Comparison of ENCODE assay signal across 18 cellular contexts in genomic region chr14:22780105-22780679, GRCh38. TPM values are rescaled to one million over a fixed set of nuclear protein-coding genes. Genes with fewer than 3 reads are reported as not detected.
A peak's percentile ranks its signal among the peaks of the same experiment; 100 is the strongest.
DNase-seq lines count a peak whose midpoint lies in the region; ATAC-seq, FAIRE-seq and TF ChIP-seq lines count a peak whose summit lies in the region.
"Had no signal": no experiment of that assay in that cellular context is flagged by ENCODE, and none has a peak within 500 bp of the region (broad histone marks: within the 10 kb centered on the region; RNA-seq: fewer than 3 reads in every experiment).

No MANE protein-coding gene starts in this region.

- H3K23me2 ChIP-seq in H1 (ENCODE audit: low read depth, low read length) = no peaks in the 10 kb centered on the region

- H3K27me3 ChIP-seq in right atrium auricular region = no peaks in the 10 kb centered on the region
- no peaks in the 10 kb centered on the region for H3K27me3 ChIP-seq in H1 (replicated peaks in 1 of 4; ENCODE audit: control insufficient read depth in 3 of 4, extremely low read depth in 1 of 4, insufficient read depth in 3 of 4, low read length in 3 of 4)
- H3K27me3 ChIP-seq in mesendoderm (ENCODE audit: insufficient read depth, low read length, poor library complexity) = no peaks in the 10 kb centered on the region
- H3K27me3 ChIP-seq in ovary = no peaks in the 10 kb centered on the region
- H3K27me3 ChIP-seq in transverse colon = no peaks in the 10 kb centered on the region
- H3K27me3 ChIP-seq: upper lobe of right lung had no signal

- H2BK120ac ChIP-seq in H1 (replicated peaks; ENCODE audit: low read depth, low read length) (no peak overlapping the region), mesendoderm (ENCODE audit: low read depth, low read length) (no peak overlapping the region)

- H2BK5ac ChIP-seq in H1 (ENCODE audit: low read depth, low read length) (no peak overlapping the region), mesendoderm (ENCODE audit: low read length) (no peak overlapping the region)

- no peak overlapping the region for H3K9ac ChIP-seq in H1 (replicated peaks in 1 of 4; ENCODE audit: extremely low read depth in 1 of 4, low read depth in 3 of 4, low read length in 3 of 4)
- no peak overlapping the region for H3K9ac ChIP-seq in mesendoderm (ENCODE audit: low read length)

- no peak for TF ChIP-seq POLR2A in H1 (IDR thresholded peaks at IDR 0.05; ENCODE audit: control extremely low read depth in 1 of 2, low read depth in 2 of 2, low read length in 2 of 2)
- TF ChIP-seq POLR2A in ovary (IDR thresholded peaks at IDR 0.05) = no peak
- no peak for TF ChIP-seq POLR2A in transverse colon (IDR thresholded peaks at IDR 0.05)

- no peak overlapping the region for H4K8ac ChIP-seq in H1 (ENCODE audit: extremely low read depth, insufficient read depth, low read length)
- no peak overlapping the region for H4K8ac ChIP-seq in mesendoderm (ENCODE audit: low read depth, low read length)

- H4K20me1 ChIP-seq in H1 (replicated peaks in 1 of 2; ENCODE audit: control insufficient read depth in 1 of 2, insufficient read depth in 2 of 2, low read length in 2 of 2) = no peaks in the 10 kb centered on the region

- no peak overlapping the region for H3K14ac ChIP-seq in H1 (ENCODE audit: insufficient read length)

- H3K23ac ChIP-seq in H1 (ENCODE audit: insufficient read length) (no peak overlapping the region), mesendoderm (ENCODE audit: low read length) (no peak overlapping the region)

- H3K79me1 ChIP-seq in H1 (ENCODE audit: low read depth, low read length) = no peaks in the 10 kb centered on the region
- H3K79me1 ChIP-seq in mesendoderm (ENCODE audit: low read length) = no peaks in the 10 kb centered on the region

- H3K18ac ChIP-seq in H1 (ENCODE audit: extremely low read depth, low read length) (no peak overlapping the region), mesendoderm (ENCODE audit: low read length) (no peak overlapping the region)

- intact Hi-C loops in Right ventricle myocardium superior (cut with DNase I) = no loop called here
- intact Hi-C loops in ovary (cut with DNase I) = no loop called here
- intact Hi-C loops in transverse colon (cut with DNase I; ENCODE audit: low total_unique reads) = no loop called here

- no peak overlapping the region for H3K4me2 ChIP-seq in H1 (ENCODE audit: insufficient read depth in 1 of 2, low read depth in 2 of 2, low read length in 2 of 2)
- H3K4me2 ChIP-seq in mesendoderm (ENCODE audit: low read length) = no peak overlapping the region

- 84% methylated on average over 2 of the region's 2 CpGs; no CpG with 5 or more reads in 1 of the 2 experiments for WGBS in H1 (ENCODE audit: extremely low coverage in 1 of 2, insufficient coverage in 1 of 2, insufficient read length in 1 of 2, insufficient replicate concordance in 2 of 2, low coverage in 1 of 2, low lambda C conversion rate in 2 of 2, missing lambda C conversion rate in 1 of 2), 2 experiments
- no CpG with 5 or more reads among the region's 2 CpGs for WGBS in mesendoderm (ENCODE audit: extremely low coverage, insufficient coverage, low lambda C conversion rate)
- WGBS in ovary, 3 donors = 38 to 46% (median 39%) methylated on average over 2 of the region's 2 CpGs
- WGBS in transverse colon (ENCODE audit: low coverage in 1 of 2), 2 donors = 43 to 86% methylated on average over 1 to 2 of the region's 2 CpGs

- H4K5ac ChIP-seq in H1 (ENCODE audit: insufficient read length, low read depth, low read length) (no peak overlapping the region), mesendoderm (ENCODE audit: low read length) (no peak overlapping the region)

- H3K4ac ChIP-seq in H1 (replicated peaks; ENCODE audit: insufficient read length, low read depth, low read length) (no peak overlapping the region), mesendoderm (ENCODE audit: low read depth, low read length) (no peak overlapping the region)

- no peak overlapping the region for H2AK5ac ChIP-seq in H1 (ENCODE audit: low read depth, low read length)
- no peak overlapping the region for H2AK5ac ChIP-seq in mesendoderm (ENCODE audit: low read length)

- H3K27ac ChIP-seq in right atrium auricular region (no peak overlapping the region), H1 (ENCODE audit: low read depth, low read length) (no peak overlapping the region), mesendoderm (ENCODE audit: low read depth, low read length) (no peak overlapping the region), ovary (no peak overlapping the region), transverse colon (no peak overlapping the region)
- H3K27ac ChIP-seq: upper lobe of right lung had no signal

- H2BK15ac ChIP-seq in H1 (ENCODE audit: low read length) = 0 out of 2 replicates have a peak overlapping the region, but pooled peaks have one; percentile 83
- H2BK15ac ChIP-seq in mesendoderm (replicated peaks; ENCODE audit: low read depth) = no peak overlapping the region

- CTCF ChIA-PET in H1 (lab: Charles Lee; ENCODE audit: partially characterized antibody) = interaction anchor here (0.8 to 3.0 kb wide), 9 partner anchors 14 to 220 kb away, joined by 3 to 13 read pairs (median 5); partner anchors contain the start of gene MRPL52

- H3K36me3 ChIP-seq in right atrium auricular region = no peaks in the 10 kb centered on the region
- H3K36me3 ChIP-seq in H1 (ENCODE audit: control insufficient read depth in 2 of 4, insufficient read depth in 4 of 4, low read length in 3 of 4) = no peaks in the 10 kb centered on the region
- no peaks in the 10 kb centered on the region for H3K36me3 ChIP-seq in mesendoderm (ENCODE audit: control insufficient read depth, insufficient read depth, low read length)
- no peaks in the 10 kb centered on the region for H3K36me3 ChIP-seq in ovary
- H3K36me3 ChIP-seq in transverse colon = peaks cover 0 to 4% (median 0%) of the 10 kb centered on the region in 4 donors
- H3K36me3 ChIP-seq: HAP-1, upper lobe of right lung had no signal

- in situ Hi-C loops in transverse colon (cut with MboI; ENCODE audit: low pct_ligation_motif_present in 1 of 4, low pct_unique_long_range_greater_than_20kb in 1 of 4, low sequenced_read_pairs in 3 of 4) = no loop called here

- POLR2A ChIA-PET in H1 (lab: Charles Lee; ENCODE audit: partially characterized antibody) = interaction anchor here (0.6 to 0.9 kb wide), 2 partner anchors 57 to 194 kb away, joined by 3 read pairs; no protein-coding TSS in a partner anchor

- TF ChIP-seq EP300 in H1 (IDR thresholded peaks at IDR 0.05; ENCODE audit: borderline replicate concordance in 1 of 2, low read depth in 2 of 2, low read length in 2 of 2) (no peak), ovary (IDR thresholded peaks at IDR 0.05) (no peak), transverse colon (IDR thresholded peaks at IDR 0.05; ENCODE audit: low read depth) (no peak)

- H3K4me1 ChIP-seq in right atrium auricular region = no peaks in the 10 kb centered on the region
- no peaks in the 10 kb centered on the region; a peak in 1 of 7 replicates for H3K4me1 ChIP-seq in H1 (replicated peaks in 1 of 4; ENCODE audit: control insufficient read depth in 3 of 4, insufficient read depth in 4 of 4, low read length in 3 of 4)
- no peaks in the 10 kb centered on the region for H3K4me1 ChIP-seq in mesendoderm (ENCODE audit: control insufficient read depth, low read depth, low read length)
- no peaks in the 10 kb centered on the region for H3K4me1 ChIP-seq in ovary (ENCODE audit: insufficient read depth)
- H3K4me1 ChIP-seq in transverse colon = no peaks in the 10 kb centered on the region
- H3K4me1 ChIP-seq: HAP-1 had no signal

- no peaks in the 10 kb centered on the region for H3K9me3 ChIP-seq in right atrium auricular region
- no peaks in the 10 kb centered on the region for H3K9me3 ChIP-seq in H1 (ENCODE audit: insufficient read depth in 2 of 2, low read depth in 1 of 2, low read length in 1 of 2)
- no peaks in the 10 kb centered on the region for H3K9me3 ChIP-seq in ovary
- no peaks in the 10 kb centered on the region for H3K9me3 ChIP-seq in transverse colon
- H3K9me3 ChIP-seq: HAP-1, upper lobe of right lung had no signal

- TF ChIP-seq CTCF in right atrium auricular region (IDR thresholded peaks at IDR 0.05) (no peak), H1 (IDR thresholded peaks at IDR 0.05; ENCODE audit: control extremely low read depth in 1 of 3, insufficient read depth in 1 of 3, low read depth in 1 of 3, low read length in 3 of 3) (no peak), ovary (IDR thresholded peaks at IDR 0.05) (no peak), transverse colon (IDR thresholded peaks at IDR 0.05) (no peak)

- no peak for TF ChIP-seq RAD21 in H1 (IDR thresholded peaks at IDR 0.05 in 1 of 2, conservative IDR thresholded peaks at IDR 0.05 in 1 of 2; ENCODE audit: low read depth in 2 of 2, low read length in 2 of 2)

- H2BK20ac ChIP-seq in H1 (ENCODE audit: low read length) = no peak overlapping the region

- FAIRE-seq in H1 (lab: Jason Lieb, UNC) = no peak
- FAIRE-seq: islet of Langerhans had no signal

- H2AFZ ChIP-seq in H1 (ENCODE audit: low read length) = no peak overlapping the region

- no peak overlapping the region for H4K91ac ChIP-seq in H1 (replicated peaks; ENCODE audit: insufficient read length, low read length)

- no peak overlapping the region for H2BK12ac ChIP-seq in H1 (ENCODE audit: low read depth, low read length)

- peak; percentile 26 for ATAC-seq in Right ventricle myocardium superior (ENCODE audit: poor library complexity)
- ATAC-seq: SK-N-SH treated with all-trans-retinoic acid at 6 μM for 48 hours had no signal

- no peak for DNase-seq in Right ventricle myocardium superior
- no peak for DNase-seq in right atrium auricular region (ENCODE audit: low spot score)
- DNase-seq in H1 (ENCODE audit: low read depth in 1 of 2, low spot score in 2 of 2) = no peak
- peak; percentile 31 for DNase-seq in mesendoderm
- no peak for DNase-seq in CD1c-positive myeloid dendritic cell (ENCODE audit: extremely low spot score)
- no peak for DNase-seq in ovary
- no peak for DNase-seq in NCI-H2171 (lab: John Stamatoyannopoulos, UW)
- DNase-seq in transverse colon = no peak
- DNase-seq: activated effector memory CD4-positive, alpha-beta T cell treated with anti-CD3 and anti-CD28 coated beads, Interleukin-2, amount 50 U/mL, for 16 hours; effector memory CD4-positive, alpha-beta T cell; KBM-7; NCI-H1417; right cardiac atrium; stimulated activated CD4-positive, alpha-beta T cell treated with anti-CD3 and anti-CD28 coated beads, Interleukin-4, amount 100 ng/mL, for 1 hour; upper lobe of right lung had no signal

- H3K56ac ChIP-seq in H1 (replicated peaks; ENCODE audit: insufficient read length, low read depth, low read length) (no peak overlapping the region), mesendoderm (ENCODE audit: low read length) (peak overlapping the region; percentile 4)

- H3K4me3 ChIP-seq in right atrium auricular region (no peak overlapping the region), H1 (ENCODE audit: extremely low read depth in 1 of 4, insufficient read depth in 2 of 4, low read depth in 3 of 4, low read length in 4 of 4) (no peak overlapping the region), mesendoderm (ENCODE audit: low read length) (no peak overlapping the region), ovary (no peak overlapping the region), transverse colon (no peak overlapping the region)
- H3K4me3 ChIP-seq: HAP-1, upper lobe of right lung had no signal

- H3K79me2 ChIP-seq in H1 (ENCODE audit: control insufficient read depth in 1 of 2, insufficient read depth in 2 of 2, low read length in 2 of 2) = no peaks in the 10 kb centered on the region
- no peaks in the 10 kb centered on the region for H3K79me2 ChIP-seq in mesendoderm (ENCODE audit: control insufficient read depth, insufficient read depth, low read length)

RNA-seq across cellular contexts. Expression of gene OXA1L, which starts 13.7 kb away (rescaled TPM):
- 164 TPM for total RNA-seq in Right ventricle myocardium superior
- total RNA-seq in right atrium auricular region = 10 to 100 TPM; 93.0 to 96.1 TPM
- 125 and 129 TPM in 2 replicates for total RNA-seq in H1 (2021; fragmentation: NEBNext Ultra II Directional; extraction: Animal tissue kit (Norgen Biotek cat#: 25700))
- polyA plus RNA-seq in H1 (2011; rRNA removed) = 163 and 199 TPM in 2 replicates
- polyA plus RNA-seq in H1 (2011; cell fraction: cytosol; rRNA removed) = 161 TPM
- 338 TPM for polyA plus RNA-seq in H1 (2011; cell fraction: nucleus; rRNA removed)
- polyA plus RNA-seq in H1 (2012, experiment 1 of 2) = 139 to 155 TPM (median 146 TPM) in 4 replicates
- 85.9 TPM for polyA plus RNA-seq in H1 (2012, experiment 2 of 2)
- 149 TPM for polyA plus RNA-seq in H1 (2013, experiment 1 of 2)
- polyA plus RNA-seq in H1 (2013, experiment 2 of 2) = 147 TPM
- polyA minus RNA-seq in H1 (2011; rRNA and poly(A)+ RNA removed) = 144 and 170 TPM in 2 replicates
- polyA minus RNA-seq in H1 (2011; cell fraction: cytosol; rRNA and poly(A)+ RNA removed) = 97.9 TPM
- polyA minus RNA-seq in H1 (2011; cell fraction: nucleus; rRNA and poly(A)+ RNA removed) = 107 TPM
- polyA plus RNA-seq in mesendoderm (2013, experiment 1 of 2) = 117 TPM
- polyA plus RNA-seq in mesendoderm (2013, experiment 2 of 2) = 118 TPM
- 10 to 100 TPM; 52.7 to 99.3 (median 83.8) TPM for total RNA-seq in ovary
- 100 to 1,000 TPM in 1 of 2 donors, 10 to 100 TPM in 1; 96.9 to 199 TPM for polyA plus RNA-seq in ovary
- total RNA-seq in transverse colon = 100 to 1,000 TPM in 3 of 4 donors, 10 to 100 TPM in 1; 65.9 to 132 (median 106) TPM

RNA-seq across cellular contexts. Expression of gene SLC7A7, which starts 35.0 kb away (rescaled TPM):
- total RNA-seq in Right ventricle myocardium superior (4.6 TPM), right atrium auricular region (10 to 100 TPM in 1 of 2 donors, 1 to 10 TPM in 1; 9.9 to 28.5 TPM), ovary (10 to 100 TPM in 1 of 7 donors, 1 to 10 TPM in 5, under 1 TPM in 1; 0.91 to 25.0 (median 5.1) TPM), transverse colon (10 to 100 TPM in 3 of 4 donors, under 1 TPM in 1; 1.00 to 67.0 (median 33.6) TPM)
- 5.8 and 6.3 TPM in 2 replicates for total RNA-seq in H1 (2021; fragmentation: NEBNext Ultra II Directional; extraction: Animal tissue kit (Norgen Biotek cat#: 25700))
- polyA plus RNA-seq in H1 (2011; rRNA removed) (14.9 and 15.0 TPM in 2 replicates), ovary (10 to 100 TPM in 1 of 2 donors, 1 to 10 TPM in 1; 3.2 to 23.2 TPM)
- 10.3 TPM for polyA plus RNA-seq in H1 (2011; cell fraction: cytosol; rRNA removed)
- polyA plus RNA-seq in H1 (2011; cell fraction: nucleus; rRNA removed) = 8.1 TPM
- polyA plus RNA-seq in H1 (2012, experiment 1 of 2) = 5.0 to 6.8 TPM (median 5.6 TPM) in 4 replicates
- polyA plus RNA-seq in H1 (2012, experiment 2 of 2) = 4.1 TPM
- polyA plus RNA-seq in H1 (2013, experiment 1 of 2) = 7.1 TPM
- 7.1 TPM for polyA plus RNA-seq in H1 (2013, experiment 2 of 2)
- polyA minus RNA-seq in H1 (2011; rRNA and poly(A)+ RNA removed) = 11.7 and 13.5 TPM in 2 replicates
- 3.2 TPM for polyA minus RNA-seq in H1 (2011; cell fraction: cytosol; rRNA and poly(A)+ RNA removed)
- 5.0 TPM for polyA minus RNA-seq in H1 (2011; cell fraction: nucleus; rRNA and poly(A)+ RNA removed)
- 8.9 TPM for polyA plus RNA-seq in mesendoderm (2013, experiment 1 of 2)
- polyA plus RNA-seq in mesendoderm (2013, experiment 2 of 2) = 8.0 TPM

RNA-seq across cellular contexts. Expression of gene MRPL52, which starts 49.5 kb away (rescaled TPM):
- 110 TPM for total RNA-seq in Right ventricle myocardium superior
- 100 to 1,000 TPM in 1 of 2 donors, 10 to 100 TPM in 1; 59.4 to 168 TPM for total RNA-seq in right atrium auricular region
- total RNA-seq in H1 (2021; fragmentation: NEBNext Ultra II Directional; extraction: Animal tissue kit (Norgen Biotek cat#: 25700)) = 172 and 176 TPM in 2 replicates
- 70.5 and 109 TPM in 2 replicates for polyA plus RNA-seq in H1 (2011; rRNA removed)
- 108 TPM for polyA plus RNA-seq in H1 (2011; cell fraction: cytosol; rRNA removed)
- polyA plus RNA-seq in H1 (2011; cell fraction: nucleus; rRNA removed) = 74.0 TPM
- 186 to 208 TPM (median 197 TPM) in 4 replicates for polyA plus RNA-seq in H1 (2012, experiment 1 of 2)
- 516 TPM for polyA plus RNA-seq in H1 (2012, experiment 2 of 2)
- polyA plus RNA-seq in H1 (2013, experiment 1 of 2) = 328 TPM
- 334 TPM for polyA plus RNA-seq in H1 (2013, experiment 2 of 2)
- polyA minus RNA-seq in H1 (2011; rRNA and poly(A)+ RNA removed) = 9.8 and 12.4 TPM in 2 replicates
- 41.0 TPM for polyA minus RNA-seq in H1 (2011; cell fraction: cytosol; rRNA and poly(A)+ RNA removed)
- 34.9 TPM for polyA minus RNA-seq in H1 (2011; cell fraction: nucleus; rRNA and poly(A)+ RNA removed)
- 355 TPM for polyA plus RNA-seq in mesendoderm (2013, experiment 1 of 2)
- 362 TPM for polyA plus RNA-seq in mesendoderm (2013, experiment 2 of 2)
- total RNA-seq in ovary = 10 to 100 TPM; 29.0 to 78.3 (median 54.1) TPM
- polyA plus RNA-seq in ovary = 10 to 100 TPM; 32.9 to 45.3 TPM
- total RNA-seq in transverse colon = 10 to 100 TPM in 2 of 4 donors, 1 to 10 TPM in 1, not detected in 1; 7.5 to 44.3 (median 23.8) TPM

RNA-seq across cellular contexts. Expression of gene MMP14, which starts 56.2 kb away (rescaled TPM):
- 22.5 TPM for total RNA-seq in Right ventricle myocardium superior
- 10 to 100 TPM; 29.1 to 58.0 TPM for total RNA-seq in right atrium auricular region
- total RNA-seq in H1 (2021; fragmentation: NEBNext Ultra II Directional; extraction: Animal tissue kit (Norgen Biotek cat#: 25700)) = 83.1 and 86.8 TPM in 2 replicates
- polyA plus RNA-seq in H1 (2011; rRNA removed) = 58.2 and 81.6 TPM in 2 replicates
- 61.6 TPM for polyA plus RNA-seq in H1 (2011; cell fraction: cytosol; rRNA removed)
- polyA plus RNA-seq in H1 (2011; cell fraction: nucleus; rRNA removed) = 147 TPM
- 54.3 to 67.5 TPM (median 63.3 TPM) in 4 replicates for polyA plus RNA-seq in H1 (2012, experiment 1 of 2)
- 60.0 TPM for polyA plus RNA-seq in H1 (2012, experiment 2 of 2)
- 277 TPM for polyA plus RNA-seq in H1 (2013, experiment 1 of 2)
- 290 TPM for polyA plus RNA-seq in H1 (2013, experiment 2 of 2)
- polyA minus RNA-seq in H1 (2011; rRNA and poly(A)+ RNA removed) = 46.1 and 61.0 TPM in 2 replicates
- 28.2 TPM for polyA minus RNA-seq in H1 (2011; cell fraction: cytosol; rRNA and poly(A)+ RNA removed)
- polyA minus RNA-seq in H1 (2011; cell fraction: nucleus; rRNA and poly(A)+ RNA removed) = 24.5 TPM
- polyA plus RNA-seq in mesendoderm (2013, experiment 1 of 2) = 188 TPM
- 174 TPM for polyA plus RNA-seq in mesendoderm (2013, experiment 2 of 2)
- 100 to 1,000 TPM in 4 of 7 donors, 10 to 100 TPM in 3; 70.0 to 267 (median 174) TPM for total RNA-seq in ovary
- polyA plus RNA-seq in ovary = 100 to 1,000 TPM in 1 of 2 donors, 10 to 100 TPM in 1; 90.2 to 156 TPM
- 10 to 100 TPM; 59.5 to 91.6 (median 73.1) TPM for total RNA-seq in transverse colon
